In the genomic region with DNA sequence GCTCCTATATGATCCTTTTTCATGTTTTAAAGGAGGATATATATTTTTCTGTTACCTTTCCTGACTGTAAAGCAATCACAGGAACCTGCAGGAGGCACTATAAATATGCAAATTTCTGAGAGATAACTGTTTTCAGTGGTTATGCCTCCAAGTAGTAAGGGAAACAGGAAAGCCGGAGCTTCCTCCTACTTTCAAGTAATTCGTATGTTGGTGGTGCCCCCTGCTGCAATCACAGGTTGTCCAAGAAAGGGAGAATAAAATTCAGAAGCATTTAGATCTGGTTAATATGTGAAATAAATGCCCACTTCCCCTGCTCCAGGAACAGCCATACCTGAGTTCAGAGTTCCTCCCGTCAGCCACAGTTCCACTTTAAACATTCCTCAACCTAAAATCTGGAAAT, we compare ENCODE assay signal across 9 cellular contexts. TPM values are rescaled to one million over a fixed set of nuclear protein-coding genes. Genes with fewer than 3 reads are reported as not detected.
DNase-seq lines count a peak whose midpoint lies in the region; ATAC-seq lines count a peak whose summit lies in the region.
"Had no signal": no experiment of that assay in that cellular context is flagged by ENCODE, and none has a peak within 500 bp of the region (broad histone marks: within the 10 kb centered on the region; RNA-seq: fewer than 3 reads in every experiment).

No MANE protein-coding gene starts in this region.

- H3K36me3 ChIP-seq in mesendoderm (ENCODE audit: control insufficient read depth, insufficient read depth, low read length): no peaks in the 10 kb centered on the region

- H3K27me3 Mint-ChIP-seq in activated T-helper 17 cell treated with anti-CD3 and anti-CD28 coated beads, Interleukin-2, amount 50 U/mL, for 72 hours: peaks cover 47% of the 10 kb centered on the region

- H3K9ac ChIP-seq in mesendoderm (ENCODE audit: low read length): no peak overlapping the region

- peaks cover 9% of the 10 kb centered on the region for H3K27me3 ChIP-seq in mesendoderm (ENCODE audit: insufficient read depth, low read length, poor library complexity)

- peaks cover 9% of the 10 kb centered on the region for H3K4me1 ChIP-seq in mesendoderm (ENCODE audit: control insufficient read depth, low read depth, low read length)

- H4K8ac ChIP-seq in mesendoderm (ENCODE audit: low read depth, low read length): no peak overlapping the region

- peak; percentile 66 for DNase-seq in DMS 273 (lab: John Stamatoyannopoulos, UW; ENCODE audit: unreplicated experiment)
- no peak for DNase-seq in DMS 273 treated with DMSO at 0.1 percent for 48 hours (lab: John Stamatoyannopoulos, UW)
- DNase-seq in SW480 (ENCODE audit: low spot score): peak; percentile 62
- peak; percentile 76 for DNase-seq in mesendoderm
- DNase-seq in COLO829 (ENCODE audit: low spot score): no peak
- DNase-seq: activated T-cell treated with anti-CD3 and anti-CD28 coated beads, Interleukin-2, amount 50 U/mL, for 48 hours had no signal

- H3K4me3 ChIP-seq in mesendoderm (ENCODE audit: low read length): no peak overlapping the region

- H2BK5ac ChIP-seq in mesendoderm (ENCODE audit: low read length): no peak overlapping the region

- H4K5ac ChIP-seq in mesendoderm (ENCODE audit: low read length): no peak overlapping the region

- no peak overlapping the region for H2BK120ac ChIP-seq in mesendoderm (ENCODE audit: low read depth, low read length)

- H3K79me1 ChIP-seq in mesendoderm (ENCODE audit: low read length): no peaks in the 10 kb centered on the region

- no peak overlapping the region for H3K56ac ChIP-seq in mesendoderm (ENCODE audit: low read length)

- no peak overlapping the region for H2BK15ac ChIP-seq in mesendoderm (replicated peaks; ENCODE audit: low read depth)

- H3K4me2 ChIP-seq in mesendoderm (ENCODE audit: low read length): no peak overlapping the region

- no peaks in the 10 kb centered on the region for H3K79me2 ChIP-seq in mesendoderm (ENCODE audit: control insufficient read depth, insufficient read depth, low read length)

- no peaks in the 10 kb centered on the region for H3K9me3 Mint-ChIP-seq in activated T-helper 17 cell treated with anti-CD3 and anti-CD28 coated beads, Interleukin-2, amount 50 U/mL, for 72 hours

- no peak overlapping the region for H3K23ac ChIP-seq in mesendoderm (ENCODE audit: low read length)

- H3K18ac ChIP-seq in mesendoderm (ENCODE audit: low read length): no peak overlapping the region

- no peak overlapping the region for H3K4ac ChIP-seq in mesendoderm (ENCODE audit: low read depth, low read length)

- WGBS in mesendoderm (ENCODE audit: extremely low coverage, insufficient coverage, low lambda C conversion rate): no CpG with 5 or more reads among the region's 3 CpGs

- no peaks in the 10 kb centered on the region for H3K4me1 Mint-ChIP-seq in activated T-helper 17 cell treated with anti-CD3 and anti-CD28 coated beads, Interleukin-2, amount 50 U/mL, for 72 hours

- H2AK5ac ChIP-seq in mesendoderm (ENCODE audit: low read length): no peak overlapping the region

- no peak overlapping the region for H3K27ac ChIP-seq in mesendoderm (ENCODE audit: low read depth, low read length)

- peak; percentile 53 for ATAC-seq in HG03432 (IDR thresholded peaks at IDR 0.05; ENCODE audit: unreplicated experiment)
- no peak for ATAC-seq in HG02973 (IDR thresholded peaks at IDR 0.05; ENCODE audit: unreplicated experiment)
- ATAC-seq in activated T-helper 17 cell treated with anti-CD3 and anti-CD28 coated beads, Interleukin-2, amount 50 U/mL, for 72 hours (replicated peaks): no peak

- no peak overlapping the region for H3K27ac Mint-ChIP-seq in activated T-helper 17 cell treated with anti-CD3 and anti-CD28 coated beads, Interleukin-2, amount 50 U/mL, for 72 hours

- H3K4me3 Mint-ChIP-seq in activated T-helper 17 cell treated with anti-CD3 and anti-CD28 coated beads, Interleukin-2, amount 50 U/mL, for 72 hours: no peak overlapping the region

- no peaks in the 10 kb centered on the region for H3K36me3 Mint-ChIP-seq in activated T-helper 17 cell treated with anti-CD3 and anti-CD28 coated beads, Interleukin-2, amount 50 U/mL, for 72 hours (ENCODE audit: low read depth)

RNA-seq across cellular contexts. Expression of a gene that starts 12.0 kb away (rescaled TPM):
- polyA plus RNA-seq in mesendoderm (2013, experiment 1 of 2): 45.5 TPM
- polyA plus RNA-seq in mesendoderm (2013, experiment 2 of 2): 46.4 TPM
- under 1 TPM in 1 of 2 donors, not detected in 1; 0.90 TPM for total RNA-seq in activated T-helper 17 cell treated with anti-CD3 and anti-CD28 coated beads, Interleukin-2, amount 50 U/mL, for 72 hours

Comparison
In these comparisons a context has a peak if more than half of its experiments do, and no peak if none do; other contexts are left out.
1. DNase-seq: peak in DMS 273 (single experiment), SW480 (single experiment) and mesendoderm (single experiment); none in DMS 273 treated with DMSO at 0.1 percent for 48 hours (single experiment) and COLO829 (single experiment).